Comparison of ENCODE assay signal across 1 cellular context in the genomic region with DNA sequence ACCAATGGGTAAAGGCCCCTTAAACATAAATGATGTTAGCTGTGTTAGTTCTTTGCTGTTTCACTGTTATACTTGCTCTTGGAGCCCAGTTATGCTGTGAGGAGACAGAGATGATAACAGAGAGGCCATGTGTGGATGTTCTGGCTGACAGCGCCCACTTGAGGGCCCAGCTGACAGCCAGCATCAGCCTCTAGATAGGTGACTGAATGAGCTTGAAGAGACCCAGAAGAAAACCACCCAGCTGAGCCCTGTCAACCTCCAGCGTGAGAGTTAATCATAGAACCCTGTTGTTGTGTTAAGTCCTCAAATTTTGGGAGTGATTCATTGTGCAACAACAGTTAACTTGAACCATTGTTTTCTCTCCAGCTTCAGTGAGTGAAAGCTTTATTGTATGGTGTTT.
TF ChIP-seq lines count a peak whose summit lies in the region.

No MANE protein-coding gene starts in this region.

TF ChIP-seq in K562, 482 proteins besides CTCF, POLR2A, EP300 and RAD21:
- 0 out of 2 replicates have a peak, but pooled peaks have one; percentile 27 for TF ChIP-seq TFAP4 (CRISPR knock-in tag; IDR thresholded peaks at IDR 0.05; ENCODE audit: borderline replicate concordance)
- peak; percentile 12; the same call in 1 of the 2 replicates for TF ChIP-seq PKNOX1 (IDR thresholded peaks at IDR 0.05)
- no peak for TF ChIP-seq ZNF707 (CRISPR knock-in tag; conservative IDR thresholded peaks at IDR 0.05)
TF ChIP-seq in K562: peak in this region for 2.
